In genomic region chr11:19872526-19873135, GRCh38 we compare ENCODE assay signal across 19 cellular contexts.
DNase-seq lines count a peak whose midpoint lies in the region; ATAC-seq and TF ChIP-seq lines count a peak whose summit lies in the region.
"Had no signal": no experiment of that assay in that cellular context is flagged by ENCODE, and none has a peak within 500 bp of the region (broad histone marks: within the 10 kb centered on the region; RNA-seq: fewer than 3 reads in every experiment).

No MANE protein-coding gene starts in this region.

- TF ChIP-seq CTCF in H9 (conservative IDR thresholded peaks at IDR 0.05): no peak

- H3K56ac ChIP-seq in H9 (ENCODE audit: insufficient read length, low read depth, low read length): no peak overlapping the region

- ATAC-seq in GM18867 (IDR thresholded peaks at IDR 0.05; ENCODE audit: unreplicated experiment) (no peak), GM21737 (IDR thresholded peaks at IDR 0.05; ENCODE audit: unreplicated experiment) (no peak), HG02970 (IDR thresholded peaks at IDR 0.05; ENCODE audit: low FRiP score, unreplicated experiment) (no peak)
- ATAC-seq: effector memory CD8-positive, alpha-beta T cell; K562; left colon; stimulated activated naive B cell treated with anti-CD40 and anti-IgM and Interleukin-4, amounts not matched to agents 10 μg/mL and 1 μg/mL and 100 μg/mL, for 72 hours; T-helper 17 cell had no signal

- peak; percentile 78 for DNase-seq in H9
- DNase-seq in NCI-H2081 (lab: John Stamatoyannopoulos, UW): peak; percentile 57 to 90
- DNase-seq in NCI-H69 (lab: John Stamatoyannopoulos, UW): peak; percentile 99
- DNase-seq in iPS-NIHi7 (ENCODE audit: extremely low spot score): peak; percentile 61
- no peak for DNase-seq in hippocampal formation (lab: John Stamatoyannopoulos, UW)
- DNase-seq: activated CD8-positive, alpha-beta memory T cell treated with anti-CD3 and anti-CD28 coated beads for 24 hours; BE2C; effector memory CD8-positive, alpha-beta T cell; hypothalamus; left colon; NCI-H1694 treated with DMSO at 0.1 percent for 48 hours; stimulated activated naive B cell treated with anti-CD40 and anti-IgM and Interleukin-4, amounts not matched to agents 10 μg/mL and 1 μg/mL and 100 μg/mL, for 72 hours; T-helper 17 cell had no signal

- no peak overlapping the region for H4K91ac ChIP-seq in H9 (ENCODE audit: insufficient read length, low read depth, low read length)

- H3K23me2 ChIP-seq in H9 (ENCODE audit: insufficient read length, low read depth, low read length, poor library complexity, severe bottlenecking): no peaks in the 10 kb centered on the region

- no peak overlapping the region for H2BK5ac ChIP-seq in H9 (ENCODE audit: insufficient read length, low read length)

- no peaks in the 10 kb centered on the region for H3K79me1 ChIP-seq in H9 (ENCODE audit: insufficient read depth, low read depth, low read length, poor library complexity, severe bottlenecking)

- no peak overlapping the region for H3K14ac ChIP-seq in H9 (ENCODE audit: insufficient read depth, low read length)

- H3K18ac ChIP-seq in H9 (ENCODE audit: insufficient read length, low read depth, low read length): no peak overlapping the region

- H3K4me3 Mint-ChIP-seq in H9: no peak overlapping the region
- H3K4me3 Mint-ChIP-seq: effector memory CD8-positive, alpha-beta T cell; stimulated activated naive B cell treated with anti-CD40 and anti-IgM and Interleukin-4, amounts not matched to agents 10 μg/mL and 1 μg/mL and 100 μg/mL, for 72 hours; T-helper 17 cell had no signal

- H2BK12ac ChIP-seq in H9 (ENCODE audit: insufficient read length, low read depth, low read length): no peak overlapping the region

- H3K9me3 ChIP-seq in H9 (ENCODE audit: control insufficient read depth, low read depth, low read length): no peaks in the 10 kb centered on the region
- H3K9me3 ChIP-seq: BE2C, tibial nerve had no signal

- peaks cover 0 to 13% (median 10%) of the 10 kb centered on the region in 3 experiments; a peak in 5 of 7 replicates for H3K36me3 Mint-ChIP-seq in H9 (ENCODE audit: insufficient read depth in 1 of 3, low read depth in 3 of 3)
- H3K36me3 Mint-ChIP-seq: stimulated activated naive B cell treated with anti-CD40 and anti-IgM and Interleukin-4, amounts not matched to agents 10 μg/mL and 1 μg/mL and 100 μg/mL, for 72 hours had no signal

- H3K4me1 ChIP-seq in H9 (ENCODE audit: insufficient read depth, low read length): peaks cover 18% of the 10 kb centered on the region
- H3K4me1 ChIP-seq: BE2C had no signal

- no peak overlapping the region for H4K8ac ChIP-seq in H9 (replicated peaks; ENCODE audit: insufficient read length, low read depth, low read length)

- no peak overlapping the region for H3K23ac ChIP-seq in H9 (ENCODE audit: insufficient read length, low read depth, low read length)

- no peak overlapping the region for H2BK120ac ChIP-seq in H9 (ENCODE audit: low read depth, low read length, poor library complexity, severe bottlenecking)

- no peak overlapping the region for H3K4ac ChIP-seq in H9 (ENCODE audit: low read depth, low read length)

- peaks cover 50 to 58% of the 10 kb centered on the region in 2 experiments for H3K4me1 Mint-ChIP-seq in H9
- H3K4me1 Mint-ChIP-seq: stimulated activated naive B cell treated with anti-CD40 and anti-IgM and Interleukin-4, amounts not matched to agents 10 μg/mL and 1 μg/mL and 100 μg/mL, for 72 hours; T-helper 17 cell had no signal

- H3K9me3 Mint-ChIP-seq in H9: no peaks in the 10 kb centered on the region; a peak in 1 of 5 replicates
- H3K9me3 Mint-ChIP-seq: effector memory CD8-positive, alpha-beta T cell; stimulated activated naive B cell treated with anti-CD40 and anti-IgM and Interleukin-4, amounts not matched to agents 10 μg/mL and 1 μg/mL and 100 μg/mL, for 72 hours had no signal

- H3K27me3 ChIP-seq in H9 (ENCODE audit: insufficient read depth, low read length): no peaks in the 10 kb centered on the region
- H3K27me3 ChIP-seq: BE2C, tibial nerve had no signal

- no peak overlapping the region for H3T11ph ChIP-seq in H9 (ENCODE audit: low read length)

- H3K4me2 ChIP-seq in H9 (ENCODE audit: insufficient read depth, insufficient read length, low read length): no peak overlapping the region

- H2BK20ac ChIP-seq in H9 (ENCODE audit: low read depth, low read length, poor library complexity, severe bottlenecking): no peak overlapping the region

- H2BK15ac ChIP-seq in H9 (ENCODE audit: low read depth, low read length): no peak overlapping the region

- H3K27me3 Mint-ChIP-seq in H9 (ENCODE audit: low read depth): no peaks in the 10 kb centered on the region
- H3K27me3 Mint-ChIP-seq: stimulated activated naive B cell treated with anti-CD40 and anti-IgM and Interleukin-4, amounts not matched to agents 10 μg/mL and 1 μg/mL and 100 μg/mL, for 72 hours had no signal

- peak overlapping the region; percentile 45 to 90 (median 73); a peak in 3 of 7 replicates for H3K27ac Mint-ChIP-seq in H9
- H3K27ac Mint-ChIP-seq: effector memory CD8-positive, alpha-beta T cell; stimulated activated naive B cell treated with anti-CD40 and anti-IgM and Interleukin-4, amounts not matched to agents 10 μg/mL and 1 μg/mL and 100 μg/mL, for 72 hours; T-helper 17 cell had no signal

- no peak overlapping the region for H3K27ac ChIP-seq in H9 (ENCODE audit: insufficient read length, low read depth, low read length)
- H3K27ac ChIP-seq: skin epidermis had no signal

- H4K20me1 ChIP-seq in H9 (ENCODE audit: control insufficient read depth, insufficient read depth, insufficient read length): no peaks in the 10 kb centered on the region

- WGBS in H9 (ENCODE audit: extremely low coverage, insufficient read length, low lambda C conversion rate): no CpG with 5 or more reads among the region's 4 CpGs

- no peak overlapping the region for H4K5ac ChIP-seq in H9 (ENCODE audit: insufficient read length, low read depth, low read length)

- H3K79me2 ChIP-seq in H9 (ENCODE audit: insufficient read depth, low read length): no peaks in the 10 kb centered on the region

- H2AK5ac ChIP-seq in H9 (ENCODE audit: insufficient read length, low read length): no peak overlapping the region

- H2AFZ ChIP-seq in H9 (ENCODE audit: low read length): no peak overlapping the region

- no peak overlapping the region for H3K9ac ChIP-seq in H9 (ENCODE audit: extremely low read depth, insufficient read length, low read length)

Comparison
In these comparisons a context has a peak if more than half of its experiments do, and no peak if none do; other contexts are left out.
1. DNase-seq: peak in H9 (single experiment), NCI-H2081 (2 of 2), NCI-H69 (single experiment) and iPS-NIHi7 (single experiment); none in hippocampal formation (0 of 2).